1 cellular context compared by ENCODE assay signal in the genomic region with DNA sequence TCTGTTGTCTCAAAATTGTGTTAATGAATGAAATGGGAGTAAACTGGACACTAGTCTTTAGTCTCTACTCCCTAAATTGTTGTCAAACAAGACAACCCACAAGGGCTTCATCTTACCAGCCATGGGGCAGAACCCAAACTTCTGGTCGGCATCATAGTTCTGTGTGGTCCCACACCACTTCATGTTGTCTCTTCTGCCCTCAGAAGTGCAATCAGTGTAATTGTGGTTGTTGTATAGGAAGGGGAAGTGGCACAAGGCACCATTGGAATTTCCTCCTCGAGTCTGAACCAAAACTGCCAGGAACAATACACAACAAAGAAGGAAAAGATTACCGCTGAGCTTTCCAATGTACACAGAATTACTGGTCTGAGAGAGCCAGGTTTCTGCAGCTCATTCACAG.
TF ChIP-seq lines count a peak whose summit lies in the region.

No MANE protein-coding gene starts in this region.

TF ChIP-seq in HepG2, 621 proteins besides CTCF, POLR2A, EP300 and RAD21 (continued from another document and continues in another):
- TF ChIP-seq BCL3 (CRISPR knock-in tag; IDR thresholded peaks at IDR 0.05) (no peak), ZNF776 (CRISPR knock-in tag; IDR thresholded peaks at IDR 0.05) (no peak), ONECUT2 (CRISPR knock-in tag; IDR thresholded peaks at IDR 0.05) (no peak), MED1 (CRISPR knock-in tag; IDR thresholded peaks at IDR 0.05) (peak; percentile 18; the same call in 1 of the 2 replicates), NAIF1 (CRISPR knock-in tag; IDR thresholded peaks at IDR 0.05; ENCODE audit: borderline replicate concordance) (no peak), SOX13 (IDR thresholded peaks at IDR 0.05) (no peak), SOX13 (CRISPR knock-in tag; conservative IDR thresholded peaks at IDR 0.05 in 1 of 2, IDR thresholded peaks at IDR 0.05 in 1 of 2) (peak in 1 of 2 experiments; percentile 53; a peak in 2 of 4 replicates), DNMT3B (CRISPR knock-in tag; conservative IDR thresholded peaks at IDR 0.05) (no peak), DR1 (CRISPR knock-in tag; IDR thresholded peaks at IDR 0.05) (no peak), ARNTL (CRISPR knock-in tag; IDR thresholded peaks at IDR 0.05) (0 out of 2 replicates have a peak, but pooled peaks have one; percentile 16), PRDM10 (CRISPR knock-in tag; IDR thresholded peaks at IDR 0.05; ENCODE audit: low read depth) (no peak), NBN (conservative IDR thresholded peaks at IDR 0.05) (no peak), RBFOX2 (IDR thresholded peaks at IDR 0.05; ENCODE audit: low read depth, low read length) (peak; percentile 68), ZNF766 (CRISPR knock-in tag; IDR thresholded peaks at IDR 0.05; ENCODE audit: borderline replicate concordance) (no peak), FOSL1 (CRISPR knock-in tag; IDR thresholded peaks at IDR 0.05; ENCODE audit: borderline replicate concordance) (no peak), ZNF280D (CRISPR knock-in tag; IDR thresholded peaks at IDR 0.05) (0 out of 2 replicates have a peak, but pooled peaks have one; percentile 44), ZNF773 (CRISPR knock-in tag; IDR thresholded peaks at IDR 0.05; ENCODE audit: borderline replicate concordance) (no peak), TEAD3 (CRISPR knock-in tag; optimal IDR thresholded peaks at IDR 0.05; ENCODE audit: borderline replicate concordance) (no peak), REXO4 (CRISPR knock-in tag; IDR thresholded peaks at IDR 0.05; ENCODE audit: borderline replicate concordance) (no peak), REPIN1 (CRISPR knock-in tag; IDR thresholded peaks at IDR 0.05; ENCODE audit: borderline replicate concordance, low read depth) (peak; percentile 36; the same call in 1 of the 2 replicates), RBM22 (optimal IDR thresholded peaks at IDR 0.05; ENCODE audit: low read length) (peak; percentile 74), FOXA3 (CRISPR knock-in tag; IDR thresholded peaks at IDR 0.05) (0 out of 2 replicates have a peak, but pooled peaks have one; percentile 8), SAP130 (CRISPR knock-in tag; IDR thresholded peaks at IDR 0.05; ENCODE audit: low read depth) (peak; percentile 12; the same call in 1 of the 2 replicates), ZNF264 (CRISPR knock-in tag; IDR thresholded peaks at IDR 0.05) (no peak)
- TF ChIP-seq, protein P1, sequence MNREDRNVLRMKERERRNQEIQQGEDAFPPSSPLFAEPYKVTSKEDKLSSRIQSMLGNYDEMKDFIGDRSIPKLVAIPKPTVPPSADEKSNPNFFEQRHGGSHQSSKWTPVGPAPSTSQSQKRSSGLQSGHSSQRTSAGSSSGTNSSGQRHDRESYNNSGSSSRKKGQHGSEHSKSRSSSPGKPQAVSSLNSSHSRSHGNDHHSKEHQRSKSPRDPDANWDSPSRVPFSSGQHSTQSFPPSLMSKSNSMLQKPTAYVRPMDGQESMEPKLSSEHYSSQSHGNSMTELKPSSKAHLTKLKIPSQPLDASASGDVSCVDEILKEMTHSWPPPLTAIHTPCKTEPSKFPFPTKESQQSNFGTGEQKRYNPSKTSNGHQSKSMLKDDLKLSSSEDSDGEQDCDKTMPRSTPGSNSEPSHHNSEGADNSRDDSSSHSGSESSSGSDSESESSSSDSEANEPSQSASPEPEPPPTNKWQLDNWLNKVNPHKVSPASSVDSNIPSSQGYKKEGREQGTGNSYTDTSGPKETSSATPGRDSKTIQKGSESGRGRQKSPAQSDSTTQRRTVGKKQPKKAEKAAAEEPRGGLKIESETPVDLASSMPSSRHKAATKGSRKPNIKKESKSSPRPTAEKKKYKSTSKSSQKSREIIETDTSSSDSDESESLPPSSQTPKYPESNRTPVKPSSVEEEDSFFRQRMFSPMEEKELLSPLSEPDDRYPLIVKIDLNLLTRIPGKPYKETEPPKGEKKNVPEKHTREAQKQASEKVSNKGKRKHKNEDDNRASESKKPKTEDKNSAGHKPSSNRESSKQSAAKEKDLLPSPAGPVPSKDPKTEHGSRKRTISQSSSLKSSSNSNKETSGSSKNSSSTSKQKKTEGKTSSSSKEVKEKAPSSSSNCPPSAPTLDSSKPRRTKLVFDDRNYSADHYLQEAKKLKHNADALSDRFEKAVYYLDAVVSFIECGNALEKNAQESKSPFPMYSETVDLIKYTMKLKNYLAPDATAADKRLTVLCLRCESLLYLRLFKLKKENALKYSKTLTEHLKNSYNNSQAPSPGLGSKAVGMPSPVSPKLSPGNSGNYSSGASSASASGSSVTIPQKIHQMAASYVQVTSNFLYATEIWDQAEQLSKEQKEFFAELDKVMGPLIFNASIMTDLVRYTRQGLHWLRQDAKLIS (CRISPR knock-in tag; IDR thresholded peaks at IDR 0.05) = peak; percentile 42; the same call in 1 of the 2 replicates
- TF ChIP-seq, protein P2, sequence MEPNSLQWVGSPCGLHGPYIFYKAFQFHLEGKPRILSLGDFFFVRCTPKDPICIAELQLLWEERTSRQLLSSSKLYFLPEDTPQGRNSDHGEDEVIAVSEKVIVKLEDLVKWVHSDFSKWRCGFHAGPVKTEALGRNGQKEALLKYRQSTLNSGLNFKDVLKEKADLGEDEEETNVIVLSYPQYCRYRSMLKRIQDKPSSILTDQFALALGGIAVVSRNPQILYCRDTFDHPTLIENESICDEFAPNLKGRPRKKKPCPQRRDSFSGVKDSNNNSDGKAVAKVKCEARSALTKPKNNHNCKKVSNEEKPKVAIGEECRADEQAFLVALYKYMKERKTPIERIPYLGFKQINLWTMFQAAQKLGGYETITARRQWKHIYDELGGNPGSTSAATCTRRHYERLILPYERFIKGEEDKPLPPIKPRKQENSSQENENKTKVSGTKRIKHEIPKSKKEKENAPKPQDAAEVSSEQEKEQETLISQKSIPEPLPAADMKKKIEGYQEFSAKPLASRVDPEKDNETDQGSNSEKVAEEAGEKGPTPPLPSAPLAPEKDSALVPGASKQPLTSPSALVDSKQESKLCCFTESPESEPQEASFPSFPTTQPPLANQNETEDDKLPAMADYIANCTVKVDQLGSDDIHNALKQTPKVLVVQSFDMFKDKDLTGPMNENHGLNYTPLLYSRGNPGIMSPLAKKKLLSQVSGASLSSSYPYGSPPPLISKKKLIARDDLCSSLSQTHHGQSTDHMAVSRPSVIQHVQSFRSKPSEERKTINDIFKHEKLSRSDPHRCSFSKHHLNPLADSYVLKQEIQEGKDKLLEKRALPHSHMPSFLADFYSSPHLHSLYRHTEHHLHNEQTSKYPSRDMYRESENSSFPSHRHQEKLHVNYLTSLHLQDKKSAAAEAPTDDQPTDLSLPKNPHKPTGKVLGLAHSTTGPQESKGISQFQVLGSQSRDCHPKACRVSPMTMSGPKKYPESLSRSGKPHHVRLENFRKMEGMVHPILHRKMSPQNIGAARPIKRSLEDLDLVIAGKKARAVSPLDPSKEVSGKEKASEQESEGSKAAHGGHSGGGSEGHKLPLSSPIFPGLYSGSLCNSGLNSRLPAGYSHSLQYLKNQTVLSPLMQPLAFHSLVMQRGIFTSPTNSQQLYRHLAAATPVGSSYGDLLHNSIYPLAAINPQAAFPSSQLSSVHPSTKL (CRISPR knock-in tag; IDR thresholded peaks at IDR 0.05) = 0 out of 2 replicates have a peak, but pooled peaks have one; percentile 14
- TF ChIP-seq, protein P3, sequence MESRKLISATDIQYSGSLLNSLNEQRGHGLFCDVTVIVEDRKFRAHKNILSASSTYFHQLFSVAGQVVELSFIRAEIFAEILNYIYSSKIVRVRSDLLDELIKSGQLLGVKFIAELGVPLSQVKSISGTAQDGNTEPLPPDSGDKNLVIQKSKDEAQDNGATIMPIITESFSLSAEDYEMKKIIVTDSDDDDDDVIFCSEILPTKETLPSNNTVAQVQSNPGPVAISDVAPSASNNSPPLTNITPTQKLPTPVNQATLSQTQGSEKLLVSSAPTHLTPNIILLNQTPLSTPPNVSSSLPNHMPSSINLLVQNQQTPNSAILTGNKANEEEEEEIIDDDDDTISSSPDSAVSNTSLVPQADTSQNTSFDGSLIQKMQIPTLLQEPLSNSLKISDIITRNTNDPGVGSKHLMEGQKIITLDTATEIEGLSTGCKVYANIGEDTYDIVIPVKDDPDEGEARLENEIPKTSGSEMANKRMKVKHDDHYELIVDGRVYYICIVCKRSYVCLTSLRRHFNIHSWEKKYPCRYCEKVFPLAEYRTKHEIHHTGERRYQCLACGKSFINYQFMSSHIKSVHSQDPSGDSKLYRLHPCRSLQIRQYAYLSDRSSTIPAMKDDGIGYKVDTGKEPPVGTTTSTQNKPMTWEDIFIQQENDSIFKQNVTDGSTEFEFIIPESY (CRISPR knock-in tag; IDR thresholded peaks at IDR 0.05) = peak; percentile 58
- TF ChIP-seq, protein P4, sequence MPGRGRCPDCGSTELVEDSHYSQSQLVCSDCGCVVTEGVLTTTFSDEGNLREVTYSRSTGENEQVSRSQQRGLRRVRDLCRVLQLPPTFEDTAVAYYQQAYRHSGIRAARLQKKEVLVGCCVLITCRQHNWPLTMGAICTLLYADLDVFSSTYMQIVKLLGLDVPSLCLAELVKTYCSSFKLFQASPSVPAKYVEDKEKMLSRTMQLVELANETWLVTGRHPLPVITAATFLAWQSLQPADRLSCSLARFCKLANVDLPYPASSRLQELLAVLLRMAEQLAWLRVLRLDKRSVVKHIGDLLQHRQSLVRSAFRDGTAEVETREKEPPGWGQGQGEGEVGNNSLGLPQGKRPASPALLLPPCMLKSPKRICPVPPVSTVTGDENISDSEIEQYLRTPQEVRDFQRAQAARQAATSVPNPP (CRISPR knock-in tag; IDR thresholded peaks at IDR 0.05) = 0 out of 2 replicates have a peak, but pooled peaks have one; percentile 19
- TF ChIP-seq, protein P5, sequence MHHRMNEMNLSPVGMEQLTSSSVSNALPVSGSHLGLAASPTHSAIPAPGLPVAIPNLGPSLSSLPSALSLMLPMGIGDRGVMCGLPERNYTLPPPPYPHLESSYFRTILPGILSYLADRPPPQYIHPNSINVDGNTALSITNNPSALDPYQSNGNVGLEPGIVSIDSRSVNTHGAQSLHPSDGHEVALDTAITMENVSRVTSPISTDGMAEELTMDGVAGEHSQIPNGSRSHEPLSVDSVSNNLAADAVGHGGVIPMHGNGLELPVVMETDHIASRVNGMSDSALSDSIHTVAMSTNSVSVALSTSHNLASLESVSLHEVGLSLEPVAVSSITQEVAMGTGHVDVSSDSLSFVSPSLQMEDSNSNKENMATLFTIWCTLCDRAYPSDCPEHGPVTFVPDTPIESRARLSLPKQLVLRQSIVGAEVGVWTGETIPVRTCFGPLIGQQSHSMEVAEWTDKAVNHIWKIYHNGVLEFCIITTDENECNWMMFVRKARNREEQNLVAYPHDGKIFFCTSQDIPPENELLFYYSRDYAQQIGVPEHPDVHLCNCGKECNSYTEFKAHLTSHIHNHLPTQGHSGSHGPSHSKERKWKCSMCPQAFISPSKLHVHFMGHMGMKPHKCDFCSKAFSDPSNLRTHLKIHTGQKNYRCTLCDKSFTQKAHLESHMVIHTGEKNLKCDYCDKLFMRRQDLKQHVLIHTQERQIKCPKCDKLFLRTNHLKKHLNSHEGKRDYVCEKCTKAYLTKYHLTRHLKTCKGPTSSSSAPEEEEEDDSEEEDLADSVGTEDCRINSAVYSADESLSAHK (CRISPR knock-in tag; IDR thresholded peaks at IDR 0.05; ENCODE audit: borderline replicate concordance) = no peak
